ENCODE assay signal across 8 cellular contexts in genomic region chr17:21375757-21376584, GRCh38. TPM values are rescaled to one million over a fixed set of nuclear protein-coding genes. Genes with fewer than 3 reads are reported as not detected.
DNase-seq lines count a peak whose midpoint lies in the region; ATAC-seq, FAIRE-seq and TF ChIP-seq lines count a peak whose summit lies in the region.

Gene KCNJ12 (plus strand): TSS chr17:21376357. CDS start chr17:21415343, 38,986 bp downstream.

- TF ChIP-seq CTCF in bronchial epithelial cell (IDR thresholded peaks at IDR 0.05; ENCODE audit: insufficient read depth, low read length, severe bottlenecking): no peak
- TF ChIP-seq CTCF in kidney (IDR thresholded peaks at IDR 0.05; ENCODE audit: borderline replicate concordance, extremely low read depth, insufficient read depth): no peak

- H3K9me3 ChIP-seq in stomach smooth muscle (ENCODE audit: control insufficient read depth in 2 of 2, low read length in 2 of 2) (no peaks in the 10 kb centered on the region), kidney (ENCODE audit: control insufficient read depth in 1 of 2, low read length in 2 of 2) (no peaks in the 10 kb centered on the region)

- peak within 1 kb of the TSS; percentile 29 to 55 for H3K9ac ChIP-seq in stomach smooth muscle (ENCODE audit: low read length in 2 of 2)
- H3K9ac ChIP-seq in kidney (ENCODE audit: low read length in 2 of 2): peak within 1 kb of the TSS in 1 of 2 donors; percentile 26

- H3K27me3 ChIP-seq in bronchial epithelial cell (ENCODE audit: control insufficient read depth, insufficient read depth, low read length) (peaks cover 21% of the 10 kb centered on the region), stomach smooth muscle (ENCODE audit: control insufficient read depth in 1 of 2, insufficient read depth in 2 of 2, low read length in 2 of 2) (peaks cover 0 to 13% of the 10 kb centered on the region in 2 donors)

- H3K36me3 ChIP-seq in bronchial epithelial cell (ENCODE audit: control insufficient read depth, insufficient read depth, low read length): no peaks in the 10 kb centered on the region
- no peaks in the 10 kb centered on the region for H3K36me3 ChIP-seq in stomach smooth muscle (ENCODE audit: control insufficient read depth in 2 of 2, insufficient read depth in 2 of 2, low read length in 2 of 2)
- H3K36me3 ChIP-seq in kidney (ENCODE audit: control insufficient read depth in 1 of 2, insufficient read depth in 2 of 2, low read length in 2 of 2): no peaks in the 10 kb centered on the region

- H3K27ac ChIP-seq in stomach smooth muscle (ENCODE audit: low read length): no peak within 1 kb of the TSS
- no peak within 1 kb of the TSS for H3K27ac ChIP-seq in kidney (ENCODE audit: low read depth in 2 of 2, low read length in 2 of 2)

- intact Hi-C loops in left colon (cut with DNase I, micrococcal nuclease): no loop called here
- intact Hi-C loops in kidney (cut with DNase I): no loop called here

- peak; percentile 3 for ATAC-seq in left colon

- FAIRE-seq in bronchial epithelial cell (lab: Jason Lieb, UNC) (no peak), kidney (lab: Jason Lieb, UNC) (no peak)

- peaks cover 26% of the 10 kb centered on the region for H3K4me1 ChIP-seq in stomach smooth muscle (ENCODE audit: control insufficient read depth, insufficient read depth, low read length)
- H3K4me1 ChIP-seq in kidney (ENCODE audit: control insufficient read depth in 1 of 2, insufficient read depth in 1 of 2, low read depth in 1 of 2, low read length in 2 of 2): peaks cover 0 to 8% of the 10 kb centered on the region in 2 donors

- DNase-seq in NCI-H2171 treated with DMSO at 0.1 percent for 48 hours (lab: John Stamatoyannopoulos, UW) (peak; percentile 41), NCI-H2171 (lab: John Stamatoyannopoulos, UW) (no peak), bronchial epithelial cell (ENCODE audit: low read depth) (peak; percentile 8), left colon (peak in 1 of 2 donors; percentile 23), kidney (no peak), H4 (ENCODE audit: low spot score) (no peak)
- no peak for DNase-seq in activated CD8-positive, alpha-beta memory T cell treated with anti-CD3 and anti-CD28 coated beads, Interleukin-2, amount 50 U/mL, for 48 hours

- peak within 1 kb of the TSS; percentile 6 for H3K4me3 ChIP-seq in bronchial epithelial cell (ENCODE audit: low read depth, low read length)
- peak within 1 kb of the TSS; percentile 72 to 80 for H3K4me3 ChIP-seq in stomach smooth muscle (ENCODE audit: low read length in 2 of 2)
- peak within 1 kb of the TSS in 1 of 2 donors; percentile 59 for H3K4me3 ChIP-seq in kidney (ENCODE audit: low read length in 2 of 2)

RNA-seq across cellular contexts. Expression of gene KCNJ12, which starts in this region (rescaled TPM):
- under 0.01 and 0.13 TPM in 2 replicates for total RNA-seq in bronchial epithelial cell
- 1 to 10 TPM in 1 of 2 donors, under 1 TPM in 1; 0.84 to 2.5 TPM for total RNA-seq in left colon
- 3.1 TPM for total RNA-seq in kidney
- 3.4 TPM for polyA plus RNA-seq in kidney (ENCODE audit: insufficient read depth, low read depth, low replicate concordance)
- total RNA-seq in H4 (2014; rRNA removed; shearing (Covaris generic)): 0.14 and 0.27 TPM in 2 replicates

Comparison
In these comparisons a context has a peak if more than half of its experiments do, and no peak if none do; other contexts are left out.
1. Peak in DNase-seq and H3K4me3 ChIP-seq in bronchial epithelial cell; RNA of the gene not detected or under 1 TPM.